In genomic region chr4:118918388-118918787, GRCh38 we compare ENCODE assay signal across 10 cellular contexts. TPM values are rescaled to one million over a fixed set of nuclear protein-coding genes. Genes with fewer than 3 reads are reported as not detected.
DNase-seq lines count a peak whose midpoint lies in the region; ATAC-seq, FAIRE-seq and TF ChIP-seq lines count a peak whose summit lies in the region.
"Had no signal": no experiment of that assay in that cellular context is flagged by ENCODE, and none has a peak within 500 bp of the region (broad histone marks: within the 10 kb centered on the region; RNA-seq: fewer than 3 reads in every experiment).

No MANE protein-coding gene starts in this region.

- H3K9ac ChIP-seq in iPS-20b (ENCODE audit: low read depth, low read length): peak overlapping the region; percentile 22; the same call in 1 of the 2 replicates
- H3K9ac ChIP-seq in kidney (ENCODE audit: low read length in 2 of 2): no peak overlapping the region

- no peaks in the 10 kb centered on the region for H3K36me3 Mint-ChIP-seq in HFFc6 (ENCODE audit: low read depth)

- H3K27ac ChIP-seq in brain microvascular endothelial cell (peak overlapping the region; percentile 76), iPS-20b (ENCODE audit: low read length) (no peak overlapping the region), kidney (ENCODE audit: low read depth in 2 of 2, low read length in 2 of 2) (no peak overlapping the region)

- H3K4me1 ChIP-seq in iPS-20b (ENCODE audit: insufficient read depth, low read length): peaks cover 6% of the 10 kb centered on the region; the same call in 1 of the 2 replicates
- no peaks in the 10 kb centered on the region for H3K4me1 ChIP-seq in kidney (ENCODE audit: control insufficient read depth in 1 of 2, insufficient read depth in 1 of 2, low read depth in 1 of 2, low read length in 2 of 2)

- H3K27me3 Mint-ChIP-seq in HFFc6 (ENCODE audit: insufficient read depth): 0 out of 2 replicates have a peak, but pooled peaks cover 1% of the 10 kb centered on the region

- intact Hi-C loops in kidney (cut with DNase I): no loop called here

- peak overlapping the region; percentile 76 for H3K4me3 Mint-ChIP-seq in HFFc6

- DNase-seq in HFFc6 (peak; percentile 79), brain microvascular endothelial cell (peak; percentile 83), stromal cell of bone marrow (ENCODE audit: low read depth) (peak; percentile 73), frontal cortex (ENCODE audit: low spot score in 2 of 2) (no peak), hypothalamus (lab: John Stamatoyannopoulos, UW) (no peak), kidney (no peak)
- DNase-seq: posterior cingulate gyrus, T-helper 1 cell had no signal

- peaks cover 38% of the 10 kb centered on the region for H3K4me1 Mint-ChIP-seq in HFFc6 (ENCODE audit: low read depth)

- H3K9me3 ChIP-seq in iPS-20b (ENCODE audit: insufficient read depth, low read depth, low read length): no peaks in the 10 kb centered on the region
- H3K9me3 ChIP-seq in kidney (ENCODE audit: control insufficient read depth in 1 of 2, low read length in 2 of 2): no peaks in the 10 kb centered on the region

- H3K4me3 ChIP-seq in brain microvascular endothelial cell (ENCODE audit: low read depth, low read length): no peak overlapping the region
- H3K4me3 ChIP-seq in iPS-20b (ENCODE audit: low read length): no peak overlapping the region
- H3K4me3 ChIP-seq in kidney (ENCODE audit: low read length in 2 of 2): no peak overlapping the region

- FAIRE-seq in frontal cortex (lab: Jason Lieb, UNC) (no peak), kidney (lab: Jason Lieb, UNC) (no peak)

- H3K36me3 ChIP-seq in brain microvascular endothelial cell (replicated peaks): no peaks in the 10 kb centered on the region
- no peaks in the 10 kb centered on the region for H3K36me3 ChIP-seq in iPS-20b (ENCODE audit: insufficient read depth, low read depth, low read length)
- no peaks in the 10 kb centered on the region for H3K36me3 ChIP-seq in kidney (ENCODE audit: control insufficient read depth in 1 of 2, insufficient read depth in 2 of 2, low read length in 2 of 2)

- in situ Hi-C loops in brain microvascular endothelial cell (cut with HindIII; ENCODE audit: low pct_ligation_motif_present, low sequenced_read_pairs): no loop called here

- no peaks in the 10 kb centered on the region for H3K9me3 Mint-ChIP-seq in HFFc6

- H3K27me3 ChIP-seq in brain microvascular endothelial cell (replicated peaks) (no peaks in the 10 kb centered on the region), iPS-20b (ENCODE audit: insufficient read depth, low read length) (no peaks in the 10 kb centered on the region)

- no peak for ATAC-seq in GM18870 (IDR thresholded peaks at IDR 0.05; ENCODE audit: unreplicated experiment)

- TF ChIP-seq CTCF in HFFc6 (IDR thresholded peaks at IDR 0.05): no peak
- TF ChIP-seq CTCF in brain microvascular endothelial cell (IDR thresholded peaks at IDR 0.05; ENCODE audit: low read depth, low read length, missing control alignments): no peak
- no peak for TF ChIP-seq CTCF in kidney (IDR thresholded peaks at IDR 0.05; ENCODE audit: borderline replicate concordance, extremely low read depth, insufficient read depth)

- H3K27ac Mint-ChIP-seq in HFFc6: peak overlapping the region; percentile 67

RNA-seq across cellular contexts. Expression of gene SYNPO2, which starts 29.7 kb away (rescaled TPM):
- total RNA-seq in HFFc6 (2021; fragmentation: NEBNext Ultra II Directional; extraction: Animal tissue kit (Norgen Biotek cat#: 25700)): 10 to 100 TPM; 11.6 to 36.7 (median 12.0) TPM
- total RNA-seq in frontal cortex (1.6 TPM), kidney (56.5 TPM)
- polyA plus RNA-seq in kidney (ENCODE audit: insufficient read depth, low read depth, low replicate concordance): 7.5 TPM

Comparison
In these comparisons a context has a peak if more than half of its experiments do, and no peak if none do; other contexts are left out.
1. DNase-seq: peak in HFFc6 (single experiment), brain microvascular endothelial cell (single experiment) and stromal cell of bone marrow (single experiment); none in frontal cortex (0 of 2), hypothalamus (0 of 51) and kidney (single experiment).